In genomic region chr16:27651299-27651698, GRCh38 we compare ENCODE assay signal across 16 cellular contexts.
DNase-seq lines count a peak whose midpoint lies in the region; ATAC-seq, FAIRE-seq and TF ChIP-seq lines count a peak whose summit lies in the region.
"Had no signal": no experiment of that assay in that cellular context is flagged by ENCODE, and none has a peak within 500 bp of the region (broad histone marks: within the 10 kb centered on the region; RNA-seq: fewer than 3 reads in every experiment).

No MANE protein-coding gene starts in this region.

- no peak overlapping the region for H3K4me3 Mint-ChIP-seq in neural crest cell
- H3K4me3 Mint-ChIP-seq: B cell; CD4-positive, alpha-beta T cell had no signal

- ATAC-seq in Panc1 = no peak

- H3K4me1 Mint-ChIP-seq in neural crest cell = peaks cover 5% of the 10 kb centered on the region
- H3K4me1 Mint-ChIP-seq: B cell had no signal

- H3K9me3 ChIP-seq in Panc1 (ENCODE audit: control insufficient read depth, insufficient read depth, low read depth, low read length) = no peaks in the 10 kb centered on the region
- H3K9me3 ChIP-seq: Caco-2, HAP-1 had no signal

- H3K9me3 Mint-ChIP-seq in neural crest cell = no peaks in the 10 kb centered on the region
- H3K9me3 Mint-ChIP-seq: CD4-positive, alpha-beta T cell had no signal

- H3K27ac ChIP-seq in C4-2B = peak overlapping the region; percentile 73
- H3K27ac ChIP-seq in Panc1 (ENCODE audit: low read length) = no peak overlapping the region
- H3K27ac ChIP-seq in caudate nucleus (ENCODE audit: low read depth, low read length) = no peak overlapping the region
- H3K27ac ChIP-seq: BLaER1 treated with 17β-estradiol and CSF1 and Interleukin-3, amounts not matched to agents 10 nM and 100 nM had no signal

- H3K27me3 ChIP-seq in Panc1 (ENCODE audit: control insufficient read depth, insufficient read depth, low read length) = no peaks in the 10 kb centered on the region
- H3K27me3 ChIP-seq: BLaER1 treated with 17β-estradiol and CSF1 and Interleukin-3, amounts not matched to agents 10 nM and 100 nM had no signal

- CTCF ChIA-PET in Panc1 (lab: Charles Lee) = no interaction called here

- no peaks in the 10 kb centered on the region for H3K36me3 Mint-ChIP-seq in neural crest cell (ENCODE audit: low read depth)

- peak overlapping the region; percentile 72 for H3K27ac Mint-ChIP-seq in neural crest cell (ENCODE audit: unreplicated experiment)
- H3K27ac Mint-ChIP-seq: B cell; CD4-positive, alpha-beta T cell had no signal

- POLR2A ChIA-PET in Panc1 (lab: Charles Lee) = no interaction called here

- in situ Hi-C loops in Panc1 (cut with HindIII; ENCODE audit: low pct_unique_long_range_greater_than_20kb, low sequenced_read_pairs) = no loop called here

- TF ChIP-seq POLR2A in H54 (IDR thresholded peaks at IDR 0.05; ENCODE audit: low read depth, low read length) = no peak

- no peaks in the 10 kb centered on the region for H3K4me1 ChIP-seq in Panc1 (ENCODE audit: control insufficient read depth, insufficient read depth, low read length)
- H3K4me1 ChIP-seq: Caco-2, HAP-1 had no signal

- TSS peak; percentile 19 for BruUV-seq in Panc1 (replicated peaks; lab: Mats Ljungman, UMichigan)

- H3K36me3 ChIP-seq in Panc1 (ENCODE audit: control insufficient read depth, insufficient read depth, low read length) = no peaks in the 10 kb centered on the region
- H3K36me3 ChIP-seq: HAP-1 had no signal

- no peak overlapping the region for H3K4me3 ChIP-seq in Panc1 (ENCODE audit: low read depth in 2 of 2, low read length in 2 of 2)
- H3K4me3 ChIP-seq: BLaER1 treated with 17β-estradiol and CSF1 and Interleukin-3, amounts not matched to agents 10 nM and 100 nM; HAP-1 had no signal

- peak; percentile 90 for DNase-seq in DMS79 treated with DMSO at 0.1 percent for 48 hours (lab: John Stamatoyannopoulos, UW)
- no peak for DNase-seq in Panc1 (ENCODE audit: low read depth, low spot score)
- DNase-seq in neural crest cell (ENCODE audit: low read depth, low spot score) = no peak
- DNase-seq in activated CD4-positive, alpha-beta T cell treated with anti-CD3 and anti-CD28 coated beads for 48 hours = no peak
- DNase-seq in H54 (ENCODE audit: insufficient read length, low spot score) = no peak
- no peak for DNase-seq in caudate nucleus (lab: John Stamatoyannopoulos, UW)
- no peak for DNase-seq in pons (ENCODE audit: low spot score)
- DNase-seq: Caco-2; CD4-positive, alpha-beta T cell; GF-D8 had no signal

- H3K27me3 Mint-ChIP-seq in neural crest cell (ENCODE audit: low read depth) = no peaks in the 10 kb centered on the region
- H3K27me3 Mint-ChIP-seq: B cell; CD4-positive, alpha-beta T cell had no signal

- intact Hi-C loops in Panc1 (cut with micrococcal nuclease; ENCODE audit: unreplicated experiment) = no loop called here

- TF ChIP-seq CTCF in C4-2B (conservative IDR thresholded peaks at IDR 0.05) (no peak), Panc1 (IDR thresholded peaks at IDR 0.05) (no peak), neural crest cell (conservative IDR thresholded peaks at IDR 0.05) (no peak)

- no peak for FAIRE-seq in H54 (lab: Jason Lieb, UNC)
- FAIRE-seq: D721Med, H1 had no signal
